Comparison of ENCODE assay signal across 15 cellular contexts in the genomic region with DNA sequence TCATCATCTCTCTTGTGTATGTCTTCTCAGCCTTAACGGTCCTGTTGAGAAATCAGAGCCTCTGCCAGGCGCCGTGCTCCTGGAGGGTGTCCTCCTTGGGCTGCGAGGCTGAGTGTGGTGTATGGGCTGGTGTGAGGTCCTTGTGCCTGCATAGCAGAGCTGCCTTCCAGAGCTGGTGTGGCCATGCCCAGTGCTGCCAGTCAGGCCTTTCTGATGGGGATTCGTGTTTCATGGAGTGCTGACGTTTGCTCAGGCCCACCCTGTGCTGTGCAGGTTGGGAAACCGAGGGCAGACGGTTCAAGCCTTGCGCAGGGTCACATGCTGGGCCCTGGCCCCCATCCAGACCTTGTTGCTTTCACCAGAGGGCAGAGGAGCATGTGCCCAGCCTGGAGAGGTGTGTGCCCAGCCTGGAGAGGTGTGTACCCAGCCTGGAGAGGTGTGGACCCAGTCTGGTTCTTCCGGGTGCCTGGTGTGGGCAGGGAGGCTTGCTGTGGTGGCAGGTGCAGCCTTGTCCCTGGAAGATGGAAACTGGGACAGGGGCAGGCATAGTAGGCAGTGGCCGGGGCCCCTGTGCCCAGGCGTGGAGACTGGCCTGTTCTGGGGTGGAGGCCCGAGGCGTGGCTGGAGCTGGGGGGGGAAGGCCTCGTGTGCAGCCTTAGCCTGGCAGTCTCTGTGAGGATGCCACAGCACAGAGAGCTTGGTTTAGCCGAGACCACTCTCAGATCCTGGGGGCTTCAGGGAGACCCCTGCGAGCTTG.
DNase-seq lines count a peak whose midpoint lies in the region; ATAC-seq and TF ChIP-seq lines count a peak whose summit lies in the region.
"Had no signal": no experiment of that assay in that cellular context is flagged by ENCODE, and none has a peak within 500 bp of the region (broad histone marks: within the 10 kb centered on the region; RNA-seq: fewer than 3 reads in every experiment).

No MANE protein-coding gene starts in this region.

- H3K4me1 ChIP-seq in neural progenitor cell: peaks cover 8% of the 10 kb centered on the region

- DNase-seq in AML-193 (lab: John Stamatoyannopoulos, UW) (peak; percentile 37 to 59), M059J (ENCODE audit: low read depth) (peak; percentile 45), OCI-M1 (lab: John Stamatoyannopoulos, UW) (no peak), neural progenitor cell (ENCODE audit: low spot score) (no peak)
- no peak for DNase-seq in stimulated activated naive CD4-positive, alpha-beta T cell treated with Interleukin-2 at 50 U/mL for 16 hours (lab: John Stamatoyannopoulos, UW)
- DNase-seq: activated CD4-positive, alpha-beta T cell treated with anti-CD3 and anti-CD28 coated beads, Interleukin-2, amount 10 ng/mL, durations not matched to agents 24 days and 14 days; CD4-positive, alpha-beta T cell; NCI-H82 had no signal

- no peaks in the 10 kb centered on the region for H3K27me3 ChIP-seq in neural progenitor cell
- H3K27me3 ChIP-seq: esophagus muscularis mucosa had no signal

- H3K36me3 Mint-ChIP-seq in nephron (ENCODE audit: low read depth) (peaks cover 5% of the 10 kb centered on the region), neural progenitor cell (no peaks in the 10 kb centered on the region)

- H3K27me3 Mint-ChIP-seq in nephron (ENCODE audit: low read depth) (peaks cover 3% of the 10 kb centered on the region), neural progenitor cell (ENCODE audit: insufficient read depth, low read depth) (peaks cover 8% of the 10 kb centered on the region)
- H3K27me3 Mint-ChIP-seq: CD4-positive, alpha-beta T cell had no signal

- H2AFZ ChIP-seq in neural progenitor cell (replicated peaks): no peak overlapping the region

- H3K27ac Mint-ChIP-seq in nephron (peak overlapping the region; percentile 15 to 72 (median 38)), neural progenitor cell (no peak overlapping the region)
- H3K27ac Mint-ChIP-seq: activated CD4-positive, alpha-beta T cell treated with anti-CD3 and anti-CD28 coated beads, Interleukin-2, amount 10 ng/mL, durations not matched to agents 24 days and 14 days; activated T-helper 1 cell treated with anti-CD3 and anti-CD28 coated beads, Interleukin-12 subunit alpha, Interleukin-12 subunit beta, Interleukin-2, Interleukin-4 antibody, amounts not matched to agents 30 ng/mL and 10 ng/mL and 1 ng/mL, durations not matched to agents 14 hours and 24 hours and 36 hours; CD4-positive, alpha-beta T cell had no signal

- H3K27ac ChIP-seq in cingulate gyrus (ENCODE audit: low read depth, low read length) (peak overlapping the region; percentile 41), neural progenitor cell (no peak overlapping the region)

- no peak for TF ChIP-seq CTCF in nephron (IDR thresholded peaks at IDR 0.05; ENCODE audit: unreplicated experiment in 3 of 3)
- no peak for TF ChIP-seq CTCF in neural progenitor cell (IDR thresholded peaks at IDR 0.05)

- no peak overlapping the region for H3K4me2 ChIP-seq in neural progenitor cell
- H3K4me2 ChIP-seq: smooth muscle cell had no signal

- H3F3A ChIP-seq in neural progenitor cell (ENCODE audit: low read depth): no peaks in the 10 kb centered on the region

- no peaks in the 10 kb centered on the region for H3K36me3 ChIP-seq in neural progenitor cell

- H3K9ac ChIP-seq in neural progenitor cell: no peak overlapping the region

- H3K79me2 ChIP-seq in neural progenitor cell (ENCODE audit: low read depth): no peaks in the 10 kb centered on the region

- ATAC-seq in GM21825 (IDR thresholded peaks at IDR 0.05; ENCODE audit: unreplicated experiment): no peak
- ATAC-seq: SK-N-SH treated with all-trans-retinoic acid at 6 μM for 48 hours had no signal

- no peak overlapping the region for H3K4me3 ChIP-seq in neural progenitor cell
- H3K4me3 ChIP-seq: esophagus muscularis mucosa, smooth muscle cell had no signal

- H3K4me3 Mint-ChIP-seq in nephron (peak overlapping the region in 1 of 3 experiments; percentile 44), neural progenitor cell (no peak overlapping the region)
- H3K4me3 Mint-ChIP-seq: activated CD4-positive, alpha-beta T cell treated with anti-CD3 and anti-CD28 coated beads, Interleukin-2, amount 10 ng/mL, durations not matched to agents 24 days and 14 days; activated T-helper 1 cell treated with anti-CD3 and anti-CD28 coated beads, Interleukin-12 subunit alpha, Interleukin-12 subunit beta, Interleukin-2, Interleukin-4 antibody, amounts not matched to agents 30 ng/mL and 10 ng/mL and 1 ng/mL, durations not matched to agents 14 hours and 24 hours and 36 hours; CD4-positive, alpha-beta T cell had no signal

- peaks cover 51% of the 10 kb centered on the region for H4K20me1 ChIP-seq in neural progenitor cell (ENCODE audit: low read depth)

- no peaks in the 10 kb centered on the region for H3K9me3 Mint-ChIP-seq in nephron
- H3K9me3 Mint-ChIP-seq in neural progenitor cell: no peaks in the 10 kb centered on the region
- H3K9me3 Mint-ChIP-seq: activated CD4-positive, alpha-beta T cell treated with anti-CD3 and anti-CD28 coated beads, Interleukin-2, amount 10 ng/mL, durations not matched to agents 24 days and 14 days; activated T-helper 1 cell treated with anti-CD3 and anti-CD28 coated beads, Interleukin-12 subunit alpha, Interleukin-12 subunit beta, Interleukin-2, Interleukin-4 antibody, amounts not matched to agents 30 ng/mL and 10 ng/mL and 1 ng/mL, durations not matched to agents 14 hours and 24 hours and 36 hours; CD4-positive, alpha-beta T cell had no signal

- no peaks in the 10 kb centered on the region for H3K9me3 ChIP-seq in neural progenitor cell (ENCODE audit: low read depth)
- H3K9me3 ChIP-seq: esophagus muscularis mucosa had no signal

- H3K4me1 Mint-ChIP-seq in nephron (peaks cover 37% of the 10 kb centered on the region), neural progenitor cell (peaks cover 19% of the 10 kb centered on the region)

Comparison
In these comparisons a context has a peak if more than half of its experiments do, and no peak if none do; other contexts are left out.
1. DNase-seq: peak in AML-193 (2 of 2) and M059J (single experiment); none in OCI-M1 (single experiment), neural progenitor cell (single experiment) and stimulated activated naive CD4-positive, alpha-beta T cell treated with Interleukin-2 at 50 U/mL for 16 hours (single experiment).